In the genomic region with DNA sequence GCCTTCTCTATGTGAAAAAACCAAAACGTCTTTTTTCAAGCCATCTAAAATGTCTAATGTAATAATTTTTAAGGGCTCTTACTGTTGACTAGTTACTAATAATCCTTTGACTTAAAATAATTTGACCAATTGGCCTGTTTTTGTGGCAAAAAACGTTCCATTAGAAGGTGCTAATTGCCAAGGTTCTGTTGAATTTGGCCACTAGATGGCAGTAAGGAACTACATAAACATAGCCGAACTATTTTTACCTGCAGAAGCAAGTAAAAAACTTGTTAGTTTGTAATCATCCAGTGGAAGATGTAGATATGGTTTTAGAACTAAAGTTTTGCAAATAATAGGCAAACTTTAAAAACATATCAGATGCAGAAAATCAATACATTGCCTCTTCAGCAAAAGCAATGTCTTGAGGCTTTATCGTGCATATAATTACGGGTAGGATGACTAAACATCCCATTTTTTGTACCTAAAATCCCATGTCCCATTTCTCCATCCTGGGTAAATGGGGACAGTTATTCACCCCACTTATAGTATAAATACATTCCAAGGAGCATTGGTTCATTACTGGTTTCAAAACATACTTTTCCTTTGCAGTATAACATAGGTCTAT, we compare ENCODE assay signal across 7 cellular contexts. TPM values are rescaled to one million over a fixed set of nuclear protein-coding genes. Genes with fewer than 3 reads are reported as not detected.
DNase-seq lines count a peak whose midpoint lies in the region; ATAC-seq, FAIRE-seq and TF ChIP-seq lines count a peak whose summit lies in the region.

No MANE protein-coding gene starts in this region.

- H3K36me3 ChIP-seq in right lobe of liver: no peaks in the 10 kb centered on the region

- no peaks in the 10 kb centered on the region for H3K27me3 ChIP-seq in right lobe of liver

- peak; percentile 74 to 81 (median 76) for ATAC-seq in right lobe of liver

- peak; percentile 88 for TF ChIP-seq CTCF in D721Med (IDR thresholded peaks at IDR 0.05; ENCODE audit: insufficient read depth, missing control alignments)
- peak; percentile 54 for TF ChIP-seq CTCF in GM20000 (IDR thresholded peaks at IDR 0.05; ENCODE audit: extremely low read depth, missing control alignments)
- peak; percentile 77 to 91 (median 86) for TF ChIP-seq CTCF in right lobe of liver (IDR thresholded peaks at IDR 0.05)

- peaks cover 0 to 16% (median 8%) of the 10 kb centered on the region in 4 donors for H3K4me1 ChIP-seq in right lobe of liver

- intact Hi-C loops in right lobe of liver (cut with DNase I): loop anchor here in 1 of 2 donors (10.0 kb wide), 2 partner anchors 179 to 239 kb away; no protein-coding TSS in a partner anchor

- DNase-seq in D721Med (ENCODE audit: insufficient read length, low spot score) (no peak), GM20000 (ENCODE audit: low spot score) (peak; percentile 46), NCI-H69 (lab: John Stamatoyannopoulos, UW) (peak; percentile 50), right lobe of liver (no peak), T1000 (lab: John Stamatoyannopoulos, UW) (no peak), DMS114 treated with DMSO at 0.1 percent for 48 hours (lab: John Stamatoyannopoulos, UW; ENCODE audit: unreplicated experiment) (no peak)
- peak; percentile 41 for DNase-seq in central memory CD4-positive, alpha-beta T cell

- H3K27ac ChIP-seq in right lobe of liver: no peak overlapping the region

- no peaks in the 10 kb centered on the region for H3K9me3 ChIP-seq in right lobe of liver

- FAIRE-seq in D721Med (lab: Jason Lieb, UNC): peak; percentile 97

- WGBS in right lobe of liver (ENCODE audit: insufficient coverage, low coverage, low lambda C conversion rate, missing lambda C conversion rate): 32% methylated on average over 5 of the region's 5 CpGs

- no peak for TF ChIP-seq POLR2A in right lobe of liver (IDR thresholded peaks at IDR 0.05)

- H3K4me3 ChIP-seq in right lobe of liver: no peak overlapping the region

RNA-seq across cellular contexts. Expression of a gene that starts 57.6 kb away (rescaled TPM):
- total RNA-seq in right lobe of liver: 1 to 10 TPM in 5 of 6 experiments, under 1 TPM in 1; 0.86 to 2.2 (median 1.3) TPM

Comparison
In these comparisons a context has a peak if more than half of its experiments do, and no peak if none do; other contexts are left out.
1. DNase-seq: peak in GM20000 (single experiment), NCI-H69 (single experiment) and central memory CD4-positive, alpha-beta T cell (single experiment); none in D721Med (single experiment), right lobe of liver (0 of 3), T1000 (single experiment) and DMS114 treated with DMSO at 0.1 percent for 48 hours (single experiment).
2. Peak in every context shown above with its lines, with median percentiles within 50 percentile points of each other: CTCF ChIP-seq.